In genomic region chr12:644818-645552, GRCh38 we compare ENCODE assay signal across 13 cellular contexts. TPM values are rescaled to one million over a fixed set of nuclear protein-coding genes. Genes with fewer than 3 reads are reported as not detected.
A peak's percentile ranks its signal among the peaks of the same experiment; 100 is the strongest.
DNase-seq lines count a peak whose midpoint lies in the region; ATAC-seq, FAIRE-seq and TF ChIP-seq lines count a peak whose summit lies in the region.
"Had no signal": no experiment of that assay in that cellular context is flagged by ENCODE, and none has a peak within 500 bp of the region (broad histone marks: within the 10 kb centered on the region; RNA-seq: fewer than 3 reads in every experiment).

No MANE protein-coding gene starts in this region.

- H3K9ac ChIP-seq in NT2/D1 (ENCODE audit: insufficient read length, low read depth): peak overlapping the region; percentile 12
- H3K9ac ChIP-seq in fibroblast of lung (ENCODE audit: insufficient read depth, low read length): no peak overlapping the region
- H3K9ac ChIP-seq in parathyroid adenoma: no peak overlapping the region

- H3K4me3 ChIP-seq in A549 (no peak overlapping the region), NT2/D1 (ENCODE audit: insufficient read length, low read depth) (no peak overlapping the region), fibroblast of lung (replicated peaks in 1 of 4; ENCODE audit: control extremely low read depth in 1 of 4, insufficient read depth in 1 of 4, low read depth in 3 of 4, low read length in 4 of 4) (no peak overlapping the region), parathyroid adenoma (ENCODE audit: low read depth, low read length) (no peak overlapping the region)

- H2AFZ ChIP-seq in fibroblast of lung (ENCODE audit: low read length): no peak overlapping the region
- H2AFZ ChIP-seq in parathyroid adenoma: no peak overlapping the region

- H3K79me2 ChIP-seq in fibroblast of lung (ENCODE audit: control insufficient read depth, insufficient read depth, low read length): no peaks in the 10 kb centered on the region
- no peaks in the 10 kb centered on the region for H3K79me2 ChIP-seq in parathyroid adenoma

- no peaks in the 10 kb centered on the region for H4K20me1 ChIP-seq in fibroblast of lung (ENCODE audit: control insufficient read depth, extremely low read depth, insufficient read depth, low read length)

- H3K36me3 ChIP-seq in NT2/D1 (ENCODE audit: insufficient read depth, insufficient read length, low read length) (peaks cover 25% of the 10 kb centered on the region), fibroblast of lung (ENCODE audit: control insufficient read depth, insufficient read depth, low read length) (no peaks in the 10 kb centered on the region), parathyroid adenoma (ENCODE audit: control insufficient read depth, insufficient read depth, low read length) (no peaks in the 10 kb centered on the region)
- H3K36me3 ChIP-seq: brain microvascular endothelial cell had no signal

- H3K4me1 ChIP-seq in A549: peaks cover 46% of the 10 kb centered on the region
- H3K4me1 ChIP-seq in NT2/D1 (ENCODE audit: insufficient read depth, insufficient read length): peaks cover 7% of the 10 kb centered on the region
- H3K4me1 ChIP-seq in fibroblast of lung (ENCODE audit: control insufficient read depth, extremely low read depth, insufficient read depth, low read length): peaks cover 22% of the 10 kb centered on the region
- H3K4me1 ChIP-seq in parathyroid adenoma: peaks cover 22% of the 10 kb centered on the region

- 67% methylated on average over 6 of the region's 6 CpGs for WGBS in A549 (ENCODE audit: missing lambda C conversion rate)

- ATAC-seq in A549 (no peak), HG02642 (IDR thresholded peaks at IDR 0.05; ENCODE audit: poor library complexity, unreplicated experiment) (no peak), GM21367 (IDR thresholded peaks at IDR 0.05; ENCODE audit: unreplicated experiment) (no peak)

- POLR2A ChIA-PET in A549 (lab: Yijun Ruan, JAX): interaction anchor here (0.6 kb wide), 1 partner anchor 98 kb away, joined by 3 read pairs; no protein-coding TSS in a partner anchor

- H3K9me3 ChIP-seq in A549 (no peaks in the 10 kb centered on the region), NT2/D1 (ENCODE audit: insufficient read depth, low read length) (no peaks in the 10 kb centered on the region), fibroblast of lung (ENCODE audit: control insufficient read depth, insufficient read depth, low read depth, low read length) (no peaks in the 10 kb centered on the region), parathyroid adenoma (ENCODE audit: control insufficient read depth, low read length) (no peaks in the 10 kb centered on the region)

- CTCF ChIA-PET in A549 (lab: Yijun Ruan, JAX): interaction anchor here (0.7 to 4.0 kb wide), 7 partner anchors 27 to 106 kb away, joined by 3 to 24 read pairs (median 5); partner anchors contain the start of gene WNK1

- H3K27me3 ChIP-seq in NT2/D1 (ENCODE audit: insufficient read depth, insufficient read length) (no peaks in the 10 kb centered on the region), fibroblast of lung (ENCODE audit: control insufficient read depth, insufficient read depth, low read length) (no peaks in the 10 kb centered on the region), parathyroid adenoma (ENCODE audit: control insufficient read depth, insufficient read depth, low read length) (no peaks in the 10 kb centered on the region)
- H3K27me3 ChIP-seq: brain microvascular endothelial cell had no signal

- no peak for FAIRE-seq in A549 (lab: Jason Lieb, UNC)

- TF ChIP-seq EP300 in A549 (IDR thresholded peaks at IDR 0.05): no peak

- no peak for TF ChIP-seq POLR2A in A549 (IDR thresholded peaks at IDR 0.05; ENCODE audit: low read length)

- peak overlapping the region; percentile 48 for H3K4me2 ChIP-seq in A549
- H3K4me2 ChIP-seq in fibroblast of lung (ENCODE audit: extremely low read depth, insufficient read depth, low read length): peak overlapping the region; percentile 37
- no peak overlapping the region for H3K4me2 ChIP-seq in parathyroid adenoma (ENCODE audit: low read length)

- TF ChIP-seq RAD21 in A549 (conservative IDR thresholded peaks at IDR 0.05 in 1 of 2, IDR thresholded peaks at IDR 0.05 in 1 of 2): no peak

- no peak for DNase-seq in A549 (ENCODE audit: low read depth in 1 of 2, low spot score in 1 of 2)
- no peak for DNase-seq in NT2/D1 (ENCODE audit: low read depth, low spot score)
- peak; percentile 30 to 65 for DNase-seq in fibroblast of lung (ENCODE audit: low read depth in 2 of 2)
- DNase-seq in SKM-1 (lab: John Stamatoyannopoulos, UW; ENCODE audit: unreplicated experiment): no peak
- no peak for DNase-seq in medulla oblongata (ENCODE audit: extremely low spot score)
- DNase-seq: NCI-H774; stimulated activated CD4-positive, alpha-beta T cell treated with anti-CD3 and anti-CD28 coated beads, Interleukin-2, amount 100 ng/mL, for 48 hours had no signal

- H3K27ac ChIP-seq in A549: peak overlapping the region; percentile 98
- no peak overlapping the region for H3K27ac ChIP-seq in fibroblast of lung (ENCODE audit: insufficient read depth, low read length)
- peak overlapping the region; percentile 26 for H3K27ac ChIP-seq in parathyroid adenoma
- H3K27ac ChIP-seq: VCaP had no signal

- no peak for TF ChIP-seq CTCF in A549 (IDR thresholded peaks at IDR 0.05)
- TF ChIP-seq CTCF in fibroblast of lung (conservative IDR thresholded peaks at IDR 0.05 in 1 of 2, IDR thresholded peaks at IDR 0.05 in 1 of 2; ENCODE audit: low read depth in 1 of 2, low read length in 2 of 2): no peak
- TF ChIP-seq CTCF in parathyroid adenoma (IDR thresholded peaks at IDR 0.05): no peak

TF ChIP-seq in A549, 52 proteins besides CTCF, POLR2A, EP300 and RAD21:
- TF ChIP-seq POLR2AphosphoS2 (conservative IDR thresholded peaks at IDR 0.05; ENCODE audit: low read length) (no peak), MAFK (IDR thresholded peaks at IDR 0.05; ENCODE audit: partially characterized antibody) (peak; percentile 66), NR3C1 (IDR thresholded peaks at IDR 0.05) (no peak)
TF ChIP-seq in A549: peak in this region for 1.

RNA-seq across cellular contexts. Expression of gene NINJ2, which starts 18.3 kb away (rescaled TPM):
- polyA plus RNA-seq in A549 (2011; rRNA removed) (1.2 and 1.7 TPM in 2 replicates), A549 (2017; fragmentation: RNase III; extraction: RNeasy Plus Mini Kit Qiagen cat#74134 plus additional on column Dnase treatment) (0.67 to 0.76 TPM (median 0.70 TPM) in 3 replicates), fibroblast of lung (0.35 and 1.8 TPM in 2 replicates)
- 1.2 and 1.5 TPM in 2 replicates for polyA plus RNA-seq in A549 (2012; cell fraction: cytosol; rRNA removed)
- 0.82 and 0.83 TPM in 2 replicates for polyA plus RNA-seq in A549 (2012; cell fraction: nucleus; rRNA removed)
- 1.6 and 2.7 TPM in 2 replicates for polyA minus RNA-seq in A549 (2011; rRNA and poly(A)+ RNA removed)
- 0.66 and 1.3 TPM in 2 replicates for total RNA-seq in fibroblast of lung
- 0.45 and 1.7 TPM in 2 replicates for polyA plus RNA-seq in fibroblast of lung (2012)
- polyA minus RNA-seq in fibroblast of lung (ENCODE audit: low replicate concordance): 1.3 and 7.8 TPM in 2 replicates
- total RNA-seq: kidney epithelial cell had no signal

Comparison
In these comparisons a context has a peak if more than half of its experiments do, and no peak if none do; other contexts are left out.
1. DNase-seq: peak in fibroblast of lung (2 of 2); none in A549 (0 of 2), NT2/D1 (single experiment), SKM-1 (single experiment) and medulla oblongata (single experiment).